8 cellular contexts compared by ENCODE assay signal in the genomic region with DNA sequence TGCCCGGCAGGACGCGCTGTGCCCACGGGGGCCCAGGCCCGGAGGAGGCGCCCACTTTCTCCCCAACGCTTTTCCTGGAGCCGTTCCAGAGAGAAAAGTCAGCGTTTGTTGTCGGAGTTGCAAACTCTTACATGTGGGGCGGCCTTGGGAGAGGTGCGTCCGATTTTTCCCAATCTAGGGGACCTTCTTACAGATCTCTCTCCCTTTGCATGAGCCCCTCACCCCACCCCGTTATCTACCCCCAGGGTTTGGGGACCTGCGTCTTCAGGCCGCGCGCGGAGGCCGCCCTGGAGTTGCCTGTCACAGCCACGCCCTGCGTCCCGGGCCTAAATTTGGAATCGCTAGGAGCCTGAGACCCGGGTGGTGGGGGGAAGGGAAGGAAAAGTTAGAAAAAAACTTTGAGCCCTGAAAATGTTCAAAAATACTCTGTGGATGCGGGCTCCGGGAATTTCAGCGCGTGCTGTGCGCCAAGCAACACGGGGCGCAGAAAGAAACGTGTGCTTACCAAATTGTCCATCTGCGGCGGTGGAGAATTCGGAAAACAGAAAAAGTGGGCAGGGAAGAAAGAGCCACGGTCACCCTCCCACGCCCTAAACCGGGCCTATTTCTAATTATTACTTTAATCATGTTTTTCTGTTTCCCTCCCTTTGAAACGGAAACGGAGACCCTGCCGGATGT. TPM values are rescaled to one million over a fixed set of nuclear protein-coding genes. Genes with fewer than 3 reads are reported as not detected.
DNase-seq lines count a peak whose midpoint lies in the region; ATAC-seq and TF ChIP-seq lines count a peak whose summit lies in the region.

No MANE protein-coding gene starts in this region.

- peak; percentile 62 for DNase-seq in AG08396 (ENCODE audit: low spot score)
- peak; percentile 39 for DNase-seq in GM23338 (ENCODE audit: low spot score)
- no peak for DNase-seq in RWPE1 (ENCODE audit: low spot score)
- no peak for DNase-seq in effector memory CD8-positive, alpha-beta T cell
- no peak for DNase-seq in effector CD8-positive, alpha-beta T cell (lab: John Stamatoyannopoulos, UW)
- no peak for DNase-seq in amygdala (lab: John Stamatoyannopoulos, UW)

- H2AFZ ChIP-seq in GM23338, result peak overlapping the region; percentile 84

- peaks cover 15% of the 10 kb centered on the region for H3F3A ChIP-seq in GM23338 (replicated peaks; ENCODE audit: low read depth)

- peaks cover 16% of the 10 kb centered on the region for H3K4me1 ChIP-seq in GM23338 (ENCODE audit: insufficient read depth)
- H3K4me1 ChIP-seq in muscle layer of duodenum (ENCODE audit: control insufficient read depth in 1 of 2, insufficient read depth in 2 of 2, low read length in 2 of 2), result peaks cover 7 to 26% of the 10 kb centered on the region in 2 donors

- H3K9me2 ChIP-seq in GM23338 (ENCODE audit: insufficient read depth), result no peaks in the 10 kb centered on the region

- peaks cover 7% of the 10 kb centered on the region; the same call in 1 of the 2 replicates for H4K20me1 ChIP-seq in GM23338 (replicated peaks; ENCODE audit: insufficient read depth)

- H3K9me3 ChIP-seq in muscle layer of duodenum (ENCODE audit: control insufficient read depth in 1 of 2, low read length in 2 of 2), result no peaks in the 10 kb centered on the region

- TF ChIP-seq CTCF in GM23338 (conservative IDR thresholded peaks at IDR 0.05; ENCODE audit: low read depth in 2 of 2) (no peak), RWPE1 (conservative IDR thresholded peaks at IDR 0.05; ENCODE audit: low read depth) (no peak)

- no peak overlapping the region for H3K27ac Mint-ChIP-seq in GM23338
- peak overlapping the region; percentile 92 to 96 for H3K27ac Mint-ChIP-seq in effector memory CD8-positive, alpha-beta T cell

- no peaks in the 10 kb centered on the region; the same call in 2 of the 3 replicates for H3K9me3 Mint-ChIP-seq in GM23338
- no peaks in the 10 kb centered on the region for H3K9me3 Mint-ChIP-seq in effector memory CD8-positive, alpha-beta T cell

- peak overlapping the region; percentile 78 for H3K4me3 Mint-ChIP-seq in GM23338
- H3K4me3 Mint-ChIP-seq in effector memory CD8-positive, alpha-beta T cell, result peak overlapping the region; percentile 98 to 99

- CTCF ChIA-PET in RWPE1 (lab: Yijun Ruan, JAX), result no interaction called here

- POLR2A ChIA-PET in RWPE1 (lab: Yijun Ruan, JAX; ENCODE audit: low non-redundant PET), result no interaction called here

- peaks cover 63% of the 10 kb centered on the region for H3K27me3 Mint-ChIP-seq in GM23338 (ENCODE audit: insufficient read depth, low read depth, poor library complexity)
- no peaks in the 10 kb centered on the region for H3K27me3 Mint-ChIP-seq in effector memory CD8-positive, alpha-beta T cell

- H3K27me3 ChIP-seq in GM23338 (ENCODE audit: insufficient read depth) (peaks cover 78% of the 10 kb centered on the region), muscle layer of duodenum (ENCODE audit: low read depth, low read length) (no peaks in the 10 kb centered on the region)

- H3K79me2 ChIP-seq in GM23338 (replicated peaks; ENCODE audit: insufficient read depth), result peaks cover 7% of the 10 kb centered on the region

- peak; percentile 9 for ATAC-seq in GM23338
- no peak for ATAC-seq in effector memory CD8-positive, alpha-beta T cell (replicated peaks)
- no peak for ATAC-seq in GM21447 (IDR thresholded peaks at IDR 0.05; ENCODE audit: unreplicated experiment)

- no peaks in the 10 kb centered on the region for H3K36me3 Mint-ChIP-seq in GM23338 (ENCODE audit: low read depth)
- peaks cover 40% of the 10 kb centered on the region for H3K36me3 Mint-ChIP-seq in effector memory CD8-positive, alpha-beta T cell (ENCODE audit: insufficient read depth)

- H3K4me2 ChIP-seq in GM23338, result peak overlapping the region; percentile 99

- peak overlapping the region; percentile 87 for H3K4me3 ChIP-seq in GM23338
- H3K4me3 ChIP-seq in muscle layer of duodenum (ENCODE audit: low read depth in 1 of 2, low read length in 2 of 2), result peak overlapping the region; percentile 80 to 89

- H3K36me3 ChIP-seq in GM23338 (ENCODE audit: insufficient read depth), result no peaks in the 10 kb centered on the region; the same call in 1 of the 2 replicates
- H3K36me3 ChIP-seq in muscle layer of duodenum (ENCODE audit: control insufficient read depth in 1 of 2, insufficient read depth in 2 of 2, low read length in 2 of 2), result no peaks in the 10 kb centered on the region

- peaks cover 24% of the 10 kb centered on the region for H3K4me1 Mint-ChIP-seq in GM23338
- peaks cover 48 to 56% of the 10 kb centered on the region in 2 donors for H3K4me1 Mint-ChIP-seq in effector memory CD8-positive, alpha-beta T cell (ENCODE audit: low read depth in 2 of 2)

- H3K27ac ChIP-seq in GM23338 (ENCODE audit: low read depth), result no peak overlapping the region
- H3K27ac ChIP-seq in RWPE1, result peak overlapping the region; percentile 81
- peak overlapping the region; percentile 92 for H3K27ac ChIP-seq in muscle layer of duodenum (ENCODE audit: low read length)

TF ChIP-seq in GM23338, 12 proteins besides CTCF, POLR2A, EP300 and RAD21:
- TF ChIP-seq EZH2phosphoT487 (IDR thresholded peaks at IDR 0.05; ENCODE audit: unreplicated experiment) (no peak), EZH2 (IDR thresholded peaks at IDR 0.05; ENCODE audit: low read depth, unreplicated experiment) (peak; percentile 44)

RNA-seq across cellular contexts. Expression of a gene that starts 0.6 kb away (rescaled TPM):
- 28.5 and 34.5 TPM in 2 replicates for total RNA-seq in GM23338 (2014; rRNA removed; shearing (Covaris generic))
- 43.1 and 43.7 TPM in 2 replicates for polyA plus RNA-seq in GM23338 (2016; fragmentation: Nextera tagmentation; extraction: Ambion mirVana)

Comparison
In these comparisons a context has a peak if more than half of its experiments do, and no peak if none do; other contexts are left out.
1. DNase-seq: peak in AG08396 (single experiment) and GM23338 (single experiment); none in RWPE1 (single experiment), effector memory CD8-positive, alpha-beta T cell (0 of 3), effector CD8-positive, alpha-beta T cell (single experiment) and amygdala (0 of 56).